In genomic region chr2:10772868-10773215, GRCh38 we compare ENCODE assay signal across 27 cellular contexts. TPM values are rescaled to one million over a fixed set of nuclear protein-coding genes. Genes with fewer than 3 reads are reported as not detected.
"Had no signal": no experiment of that assay in that cellular context is flagged by ENCODE, and none has a peak within 500 bp of the region (broad histone marks: within the 10 kb centered on the region; RNA-seq: fewer than 3 reads in every experiment).

No MANE protein-coding gene starts in this region.

- H3K4me1 ChIP-seq: body of pancreas had no signal

- H3K27ac ChIP-seq: body of pancreas, cardiac muscle cell, foreskin keratinocyte, prostate gland, suprapubic skin, tibial nerve, vagina had no signal

- H3K9me3 ChIP-seq: body of pancreas, mucosa of descending colon, prostate gland, suprapubic skin, tibial nerve, vagina had no signal

- H3K4me2 ChIP-seq: hepatocyte had no signal

- H2AFZ ChIP-seq: hepatocyte had no signal

- H3K4me3 ChIP-seq: body of pancreas, cardiac muscle cell, hepatocyte, mucosa of descending colon, prostate gland, suprapubic skin, tibial nerve, vagina had no signal

- H3K36me3 ChIP-seq: cardiac muscle cell, prostate gland, vagina had no signal

- H3K79me2 ChIP-seq: hepatocyte had no signal

- ATAC-seq: body of pancreas; foreskin keratinocyte; left ventricle myocardium superior; mucosa of descending colon; stimulated activated naive CD8-positive, alpha-beta T cell treated with anti-CD3 and anti-CD28 coated beads, Interleukin-15, amount 100 ng/mL, for 72 hours; T-cell; WTC11 had no signal

- H3K27me3 ChIP-seq: body of pancreas, cardiac muscle cell, foreskin keratinocyte, hepatocyte, suprapubic skin, tibial nerve, vagina had no signal

- DNase-seq: activated CD4-positive, alpha-beta T cell treated with anti-CD3 and anti-CD28 coated beads, Interleukin-2, amount 50 U/mL, for 4 hours; activated CD8-positive, alpha-beta memory T cell treated with anti-CD3 and anti-CD28 coated beads for 24 hours; activated CD8-positive, alpha-beta memory T cell treated with anti-CD3 and anti-CD28 coated beads, Interleukin-2, amount 50 U/mL, for 4 hours; activated naive CD4-positive, alpha-beta T cell treated with anti-CD3 and anti-CD28 coated beads for 36 hours; activated T-cell treated with anti-CD3 and anti-CD28 coated beads, Interleukin-2, amount 50 U/mL, for 24 hours; anterior cingulate cortex; body of pancreas; effector CD8-positive, alpha-beta T cell; foreskin keratinocyte; immature natural killer cell; left ventricle myocardium superior; stimulated activated CD4-positive, alpha-beta T cell treated with anti-CD3 and anti-CD28 coated beads, Interleukin-1b, Interleukin-23, amount 100 ng/mL, for 48 hours; stimulated activated naive CD8-positive, alpha-beta T cell treated with anti-CD3 and anti-CD28 coated beads, Interleukin-15, amount 100 ng/mL, for 72 hours; T-cell; T-helper 9 cell had no signal

RNA-seq across cellular contexts. Expression of gene ATP6V1C2, which starts 51.4 kb away (rescaled TPM):
- total RNA-seq: activated naive CD4-positive, alpha-beta T cell treated with anti-CD3 and anti-CD28 coated beads for 36 hours; activated T-helper 2 cell treated with anti-CD3 and anti-CD28 coated beads, Interferon-gamma antibody, Interleukin-2, Interleukin-4, amounts not matched to agents 10 μg/mL and 5 μg/mL and 100 μg/mL, durations not matched to agents 14 hours and 24 hours and 36 hours; glomerular endothelial cell; osteocyte had no signal
- polyA plus RNA-seq: neural cell had no signal
